Comparison of ENCODE assay signal across 1 cellular context in genomic region chr15:90883971-90884718, GRCh38.
TF ChIP-seq lines count a peak whose summit lies in the region.

FES (plus strand) TSS chr15:90884504; CDS start chr15:90885046, 542 bp downstream.

TF ChIP-seq in HepG2, 621 proteins besides CTCF, POLR2A, EP300 and RAD21 (continued from another document and continues in another):
- TF ChIP-seq ERF (CRISPR knock-in tag; IDR thresholded peaks at IDR 0.05) (no peak), SAP130 (CRISPR knock-in tag; IDR thresholded peaks at IDR 0.05; ENCODE audit: low read depth) (peak; percentile 42), ZFP36L1 (CRISPR knock-in tag; IDR thresholded peaks at IDR 0.05) (no peak), HNRNPLL (IDR thresholded peaks at IDR 0.05; ENCODE audit: low read depth, low read length, poor library complexity, severe bottlenecking) (no peak), CREBL2 (CRISPR knock-in tag; IDR thresholded peaks at IDR 0.05; ENCODE audit: borderline replicate concordance) (no peak), KLF11 (CRISPR knock-in tag; IDR thresholded peaks at IDR 0.05) (no peak), HNF1B (CRISPR knock-in tag; IDR thresholded peaks at IDR 0.05) (no peak), ZSCAN29 (CRISPR knock-in tag; conservative IDR thresholded peaks at IDR 0.05) (no peak), ZNF687 (CRISPR knock-in tag; IDR thresholded peaks at IDR 0.05) (0 out of 2 replicates have a peak, but pooled peaks have one; percentile 19), ZFX (CRISPR knock-in tag; IDR thresholded peaks at IDR 0.05; ENCODE audit: low read depth) (peak; percentile 50; the same call in 1 of the 2 replicates), SP2 (CRISPR knock-in tag; IDR thresholded peaks at IDR 0.05) (no peak), ARID2 (CRISPR knock-in tag; IDR thresholded peaks at IDR 0.05; ENCODE audit: borderline replicate concordance) (no peak), BCL6 (CRISPR knock-in tag; IDR thresholded peaks at IDR 0.05) (no peak), TARDBP (CRISPR knock-in tag; IDR thresholded peaks at IDR 0.05) (no peak), ZNF383 (CRISPR knock-in tag; IDR thresholded peaks at IDR 0.05; ENCODE audit: borderline replicate concordance) (0 out of 2 replicates have a peak, but pooled peaks have one; percentile 10), ZNF790 (CRISPR knock-in tag; IDR thresholded peaks at IDR 0.05; ENCODE audit: borderline replicate concordance) (no peak), PHF8 (CRISPR knock-in tag; IDR thresholded peaks at IDR 0.05) (peak; percentile 62), ZNF225 (CRISPR knock-in tag; IDR thresholded peaks at IDR 0.05) (no peak), ZNF749 (CRISPR knock-in tag; IDR thresholded peaks at IDR 0.05; ENCODE audit: borderline replicate concordance) (no peak), ZNF558 (CRISPR knock-in tag; IDR thresholded peaks at IDR 0.05; ENCODE audit: borderline replicate concordance) (no peak), DNMT1 (CRISPR knock-in tag; IDR thresholded peaks at IDR 0.05) (no peak), TFDP1 (CRISPR knock-in tag; IDR thresholded peaks at IDR 0.05; ENCODE audit: borderline replicate concordance) (0 out of 2 replicates have a peak, but pooled peaks have one; percentile 17), GMEB2 (CRISPR knock-in tag; IDR thresholded peaks at IDR 0.05; ENCODE audit: low read depth) (no peak), ZBTB42 (CRISPR knock-in tag; IDR thresholded peaks at IDR 0.05) (no peak), HDAC1 (CRISPR knock-in tag; IDR thresholded peaks at IDR 0.05) (no peak), CAMTA2 (CRISPR knock-in tag; IDR thresholded peaks at IDR 0.05; ENCODE audit: borderline replicate concordance) (no peak), MXD4 (CRISPR knock-in tag; IDR thresholded peaks at IDR 0.05) (no peak), DBP (CRISPR knock-in tag; IDR thresholded peaks at IDR 0.05; ENCODE audit: not compliant biosample characterization) (no peak), ZFP37 (CRISPR knock-in tag; IDR thresholded peaks at IDR 0.05; ENCODE audit: borderline replicate concordance) (no peak), TFDP2 (CRISPR knock-in tag; IDR thresholded peaks at IDR 0.05) (0 out of 2 replicates have a peak, but pooled peaks have one; percentile 13), ZNF781 (CRISPR knock-in tag; IDR thresholded peaks at IDR 0.05; ENCODE audit: borderline replicate concordance, not compliant biosample characterization) (no peak), STAT5B (CRISPR knock-in tag; IDR thresholded peaks at IDR 0.05) (no peak), ZNF740 (CRISPR knock-in tag; IDR thresholded peaks at IDR 0.05) (no peak), RBFOX2 (IDR thresholded peaks at IDR 0.05; ENCODE audit: low read depth, low read length) (peak; percentile 43), ZNF660 (CRISPR knock-in tag; IDR thresholded peaks at IDR 0.05; ENCODE audit: borderline replicate concordance, low read depth) (no peak), ARHGAP35 (CRISPR knock-in tag; IDR thresholded peaks at IDR 0.05; ENCODE audit: borderline replicate concordance) (no peak), SOX5 (CRISPR knock-in tag; IDR thresholded peaks at IDR 0.05; ENCODE audit: borderline replicate concordance) (no peak), MTERF4 (CRISPR knock-in tag; IDR thresholded peaks at IDR 0.05) (no peak), ZBTB4 (CRISPR knock-in tag; IDR thresholded peaks at IDR 0.05; ENCODE audit: borderline replicate concordance) (no peak), GATAD2A (CRISPR knock-in tag; IDR thresholded peaks at IDR 0.05) (no peak), ARNTL (CRISPR knock-in tag; IDR thresholded peaks at IDR 0.05) (no peak), SIN3B (IDR thresholded peaks at IDR 0.05; ENCODE audit: low read length) (no peak), SALL2 (CRISPR knock-in tag; IDR thresholded peaks at IDR 0.05) (no peak), EZH2 (conservative IDR thresholded peaks at IDR 0.05; ENCODE audit: low read depth, low read length) (no peak), WIZ (CRISPR knock-in tag; IDR thresholded peaks at IDR 0.05) (no peak), ZNF205 (CRISPR knock-in tag; IDR thresholded peaks at IDR 0.05) (no peak), XRCC5 (optimal IDR thresholded peaks at IDR 0.05; ENCODE audit: low read length) (no peak), ZFP36L2 (CRISPR knock-in tag; IDR thresholded peaks at IDR 0.05) (no peak), HBP1 (CRISPR knock-in tag; IDR thresholded peaks at IDR 0.05; ENCODE audit: low read depth) (no peak), BRCA1 (CRISPR knock-in tag; IDR thresholded peaks at IDR 0.05) (no peak), MTF1 (CRISPR knock-in tag; IDR thresholded peaks at IDR 0.05) (no peak)
